In the genomic region with DNA sequence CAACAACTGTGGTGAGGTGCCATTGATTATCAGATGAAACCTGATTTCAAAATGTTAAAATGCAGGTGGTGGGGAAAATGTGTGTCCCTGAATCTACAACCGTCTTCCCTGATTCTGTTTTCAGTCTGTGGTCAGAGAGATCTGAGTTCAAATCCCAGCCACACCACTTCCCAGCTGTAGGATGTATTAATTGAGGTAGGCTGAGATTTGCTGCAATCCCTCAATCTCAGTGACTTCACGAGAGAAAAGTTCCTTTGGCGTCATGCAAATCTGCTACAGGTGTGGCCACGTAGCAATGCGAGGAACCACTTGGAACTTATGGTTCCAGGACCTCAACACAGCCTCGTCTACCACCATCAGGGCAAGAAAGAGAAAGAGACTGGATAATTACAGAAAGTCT, we compare ENCODE assay signal across 29 cellular contexts.
"Had no signal": no experiment of that assay in that cellular context is flagged by ENCODE, and none has a peak within 500 bp of the region (broad histone marks: within the 10 kb centered on the region; RNA-seq: fewer than 3 reads in every experiment).

No MANE protein-coding gene starts in this region.

- DNase-seq: activated CD4-positive, alpha-beta memory T cell treated with anti-CD3 and anti-CD28 coated beads for 36 hours; activated CD4-positive, alpha-beta T cell treated with anti-CD3 and anti-CD28 coated beads for 1 hour; activated CD4-positive, alpha-beta T cell treated with anti-CD3 and anti-CD28 coated beads for 4 hours; activated CD4-positive, alpha-beta T cell treated with anti-CD3 and anti-CD28 coated beads, Interleukin-2, amount 50 U/mL, for 1 hour; activated CD8-positive, alpha-beta memory T cell treated with anti-CD3 and anti-CD28 coated beads, Interleukin-2, amount 10 ng/mL, durations not matched to agents 7 days and 5 days; activated CD8-positive, alpha-beta memory T cell treated with anti-CD3 and anti-CD28 coated beads, Interleukin-2, amount 50 U/mL, for 4 hours; activated CD8-positive, alpha-beta T cell treated with anti-CD3 and anti-CD28 coated beads, Interleukin-2, amount 10 ng/mL, durations not matched to agents 7 days and 5 days; activated effector memory CD4-positive, alpha-beta T cell treated with anti-CD3 and anti-CD28 coated beads, Interleukin-2, amount 50 U/mL, for 16 hours; activated naive CD4-positive, alpha-beta T cell treated with anti-CD3 and anti-CD28 coated beads for 36 hours; activated T-cell treated with anti-CD3 and anti-CD28 coated beads, Interleukin-2, amount 50 U/mL, for 1 hour; activated T-cell treated with anti-CD3 and anti-CD28 coated beads, Interleukin-2, amount 50 U/mL, for 48 hours; amniotic stem cell; anterior cingulate cortex; body of pancreas; central memory CD4-positive, alpha-beta T cell; cerebellar nuclear complex; colonic mucosa; effector CD8-positive, alpha-beta T cell; esophagus squamous epithelium; foreskin melanocyte; heart right ventricle; T-cell; T-helper 2 cell had no signal

- ATAC-seq: activated CD8-positive, alpha-beta memory T cell treated with anti-CD3 and anti-CD28 coated beads, Interleukin-2, amount 10 ng/mL, durations not matched to agents 7 days and 5 days; activated CD8-positive, alpha-beta T cell treated with anti-CD3 and anti-CD28 coated beads, Interleukin-2, amount 10 ng/mL, durations not matched to agents 7 days and 5 days; body of pancreas; gastroesophageal sphincter; T-cell had no signal

- H3K4me3 Mint-ChIP-seq: activated CD4-positive, alpha-beta memory T cell treated with anti-CD3 and anti-CD28 coated beads for 36 hours; activated CD8-positive, alpha-beta memory T cell treated with anti-CD3 and anti-CD28 coated beads, Interleukin-2, amount 10 ng/mL, durations not matched to agents 7 days and 5 days; activated CD8-positive, alpha-beta T cell treated with anti-CD3 and anti-CD28 coated beads, Interleukin-2, amount 10 ng/mL, durations not matched to agents 7 days and 5 days; activated naive CD4-positive, alpha-beta T cell treated with anti-CD3 and anti-CD28 coated beads for 36 hours; activated naive CD4-positive, alpha-beta T cell treated with anti-CD3 and anti-CD28 coated beads, Interleukin-2, amount 50 U/mL, for 24 hours; activated T-helper 1 cell treated with anti-CD3 and anti-CD28 coated beads, Interleukin-12 subunit alpha, Interleukin-12 subunit beta, Interleukin-2, Interleukin-4 antibody, amounts not matched to agents 30 ng/mL and 10 ng/mL and 1 ng/mL, durations not matched to agents 14 hours and 24 hours and 36 hours; T-cell had no signal

- H3K27me3 ChIP-seq: body of pancreas, colonic mucosa, esophagus squamous epithelium, gastroesophageal sphincter, heart right ventricle, hepatocyte had no signal

- H3K27ac Mint-ChIP-seq: activated CD4-positive, alpha-beta memory T cell treated with anti-CD3 and anti-CD28 coated beads for 36 hours; activated CD8-positive, alpha-beta memory T cell treated with anti-CD3 and anti-CD28 coated beads, Interleukin-2, amount 10 ng/mL, durations not matched to agents 7 days and 5 days; activated CD8-positive, alpha-beta T cell treated with anti-CD3 and anti-CD28 coated beads, Interleukin-2, amount 10 ng/mL, durations not matched to agents 7 days and 5 days; activated naive CD4-positive, alpha-beta T cell treated with anti-CD3 and anti-CD28 coated beads for 36 hours; activated naive CD4-positive, alpha-beta T cell treated with anti-CD3 and anti-CD28 coated beads, Interleukin-2, amount 50 U/mL, for 24 hours; activated T-helper 1 cell treated with anti-CD3 and anti-CD28 coated beads, Interleukin-12 subunit alpha, Interleukin-12 subunit beta, Interleukin-2, Interleukin-4 antibody, amounts not matched to agents 30 ng/mL and 10 ng/mL and 1 ng/mL, durations not matched to agents 14 hours and 24 hours and 36 hours; activated T-helper 2 cell treated with anti-CD3 and anti-CD28 coated beads, Interferon-gamma antibody, Interleukin-2, Interleukin-4, amounts not matched to agents 10 μg/mL and 5 μg/mL and 100 μg/mL, durations not matched to agents 14 hours and 24 hours and 36 hours; T-cell had no signal

- H3K9me3 ChIP-seq: body of pancreas, colonic mucosa, esophagus squamous epithelium, gastroesophageal sphincter, heart right ventricle had no signal

- H3K27ac ChIP-seq: body of pancreas, colonic mucosa, epithelial cell of prostate, esophagus squamous epithelium, gastroesophageal sphincter, heart right ventricle, hepatocyte had no signal

- H3K4me3 ChIP-seq: body of pancreas, colonic mucosa, esophagus squamous epithelium, gastroesophageal sphincter, heart right ventricle, hepatocyte had no signal

- H3K36me3 ChIP-seq: colonic mucosa had no signal

- H3K27me3 Mint-ChIP-seq: activated CD4-positive, alpha-beta memory T cell treated with anti-CD3 and anti-CD28 coated beads for 36 hours; activated CD8-positive, alpha-beta memory T cell treated with anti-CD3 and anti-CD28 coated beads, Interleukin-2, amount 10 ng/mL, durations not matched to agents 7 days and 5 days; activated naive CD4-positive, alpha-beta T cell treated with anti-CD3 and anti-CD28 coated beads, Interleukin-2, amount 50 U/mL, for 24 hours; T-cell had no signal

- H3K4me1 ChIP-seq: body of pancreas, colonic mucosa, esophagus squamous epithelium, gastroesophageal sphincter had no signal

- H3K9me3 Mint-ChIP-seq: activated CD4-positive, alpha-beta memory T cell treated with anti-CD3 and anti-CD28 coated beads for 36 hours; activated naive CD4-positive, alpha-beta T cell treated with anti-CD3 and anti-CD28 coated beads for 36 hours; activated naive CD4-positive, alpha-beta T cell treated with anti-CD3 and anti-CD28 coated beads, Interleukin-2, amount 50 U/mL, for 24 hours; activated T-helper 1 cell treated with anti-CD3 and anti-CD28 coated beads, Interleukin-12 subunit alpha, Interleukin-12 subunit beta, Interleukin-2, Interleukin-4 antibody, amounts not matched to agents 30 ng/mL and 10 ng/mL and 1 ng/mL, durations not matched to agents 14 hours and 24 hours and 36 hours; activated T-helper 2 cell treated with anti-CD3 and anti-CD28 coated beads, Interferon-gamma antibody, Interleukin-2, Interleukin-4, amounts not matched to agents 10 μg/mL and 5 μg/mL and 100 μg/mL, durations not matched to agents 14 hours and 24 hours and 36 hours; T-cell had no signal
